Comparison of ENCODE assay signal across 24 cellular contexts in genomic region chr16:5642470-5642869, GRCh38.
"Had no signal": no experiment of that assay in that cellular context is flagged by ENCODE, and none has a peak within 500 bp of the region (broad histone marks: within the 10 kb centered on the region; RNA-seq: fewer than 3 reads in every experiment).

No MANE protein-coding gene starts in this region.

- H3K9me3 ChIP-seq: heart left ventricle, prostate gland, right atrium auricular region, testis, tibial artery had no signal

- H3K36me3 ChIP-seq: esophagus muscularis mucosa, gastroesophageal sphincter, heart left ventricle, prostate gland, right atrium auricular region, tibial artery had no signal

- H3K4me3 ChIP-seq: coronary artery, esophagus muscularis mucosa, gastroesophageal sphincter, heart left ventricle, hepatocyte, prostate gland, right atrium auricular region, smooth muscle cell, testis, tibial artery had no signal

- DNase-seq: dermis blood vessel endothelial cell; effector memory CD4-positive, alpha-beta T cell; foreskin keratinocyte; left colon; mammary epithelial cell; mesendoderm; midbrain; naive thymus-derived CD4-positive, alpha-beta T cell; nucleus accumbens; stimulated activated CD4-positive, alpha-beta T cell treated with anti-CD3 and anti-CD28 coated beads, Interleukin-12 subunit alpha, Interleukin-12 subunit beta, amount 100 ng/mL, for 4 hours; stimulated activated CD4-positive, alpha-beta T cell treated with anti-CD3 and anti-CD28 coated beads, Interleukin-2, amount 100 ng/mL, for 24 hours; stimulated activated CD4-positive, alpha-beta T cell treated with anti-CD3 and anti-CD28 coated beads, Interleukin-4, amount 100 ng/mL, for 24 hours; stimulated activated naive CD4-positive, alpha-beta T cell treated with Interleukin-2 at 50 U/mL for 16 hours; substantia nigra; testis; tibial artery had no signal

- H3K27me3 ChIP-seq: foreskin keratinocyte, hepatocyte, right atrium auricular region, testis had no signal

- H3K4me1 ChIP-seq: esophagus muscularis mucosa, foreskin keratinocyte, gastroesophageal sphincter, heart left ventricle, prostate gland, right atrium auricular region, testis, tibial artery had no signal

- H3K27ac ChIP-seq: coronary artery, esophagus muscularis mucosa, foreskin keratinocyte, gastroesophageal sphincter, heart left ventricle, hepatocyte, prostate gland, right atrium auricular region, testis, tibial artery had no signal
